ENCODE assay signal across 2 cellular contexts in genomic region chr13:30831515-30831914, GRCh38.
TF ChIP-seq lines count a peak whose summit lies in the region.

No MANE protein-coding gene starts in this region.

TF ChIP-seq in IMR-90, 13 proteins besides CTCF, POLR2A, EP300 and RAD21:
- no peak for TF ChIP-seq BHLHE40 (IDR thresholded peaks at IDR 0.05; ENCODE audit: low read depth, low read length)
- TF ChIP-seq ELK1 (IDR thresholded peaks at IDR 0.05; ENCODE audit: borderline replicate concordance, low read depth, low read length): no peak
- no peak for TF ChIP-seq FOS (IDR thresholded peaks at IDR 0.05; ENCODE audit: low read depth, low read length)
- no peak for TF ChIP-seq MXI1 (IDR thresholded peaks at IDR 0.05; ENCODE audit: borderline replicate concordance, low read depth, low read length)
- TF ChIP-seq CHD1 (IDR thresholded peaks at IDR 0.05; ENCODE audit: low read depth, low read length): no peak

TF ChIP-seq in WTC11, 78 proteins besides CTCF, POLR2A, EP300 and RAD21:
- TF ChIP-seq GABPB1 (CRISPR knock-in tag; IDR thresholded peaks at IDR 0.05): peak; percentile 47; the same call in 1 of the 2 replicates
- TF ChIP-seq, protein P1, sequence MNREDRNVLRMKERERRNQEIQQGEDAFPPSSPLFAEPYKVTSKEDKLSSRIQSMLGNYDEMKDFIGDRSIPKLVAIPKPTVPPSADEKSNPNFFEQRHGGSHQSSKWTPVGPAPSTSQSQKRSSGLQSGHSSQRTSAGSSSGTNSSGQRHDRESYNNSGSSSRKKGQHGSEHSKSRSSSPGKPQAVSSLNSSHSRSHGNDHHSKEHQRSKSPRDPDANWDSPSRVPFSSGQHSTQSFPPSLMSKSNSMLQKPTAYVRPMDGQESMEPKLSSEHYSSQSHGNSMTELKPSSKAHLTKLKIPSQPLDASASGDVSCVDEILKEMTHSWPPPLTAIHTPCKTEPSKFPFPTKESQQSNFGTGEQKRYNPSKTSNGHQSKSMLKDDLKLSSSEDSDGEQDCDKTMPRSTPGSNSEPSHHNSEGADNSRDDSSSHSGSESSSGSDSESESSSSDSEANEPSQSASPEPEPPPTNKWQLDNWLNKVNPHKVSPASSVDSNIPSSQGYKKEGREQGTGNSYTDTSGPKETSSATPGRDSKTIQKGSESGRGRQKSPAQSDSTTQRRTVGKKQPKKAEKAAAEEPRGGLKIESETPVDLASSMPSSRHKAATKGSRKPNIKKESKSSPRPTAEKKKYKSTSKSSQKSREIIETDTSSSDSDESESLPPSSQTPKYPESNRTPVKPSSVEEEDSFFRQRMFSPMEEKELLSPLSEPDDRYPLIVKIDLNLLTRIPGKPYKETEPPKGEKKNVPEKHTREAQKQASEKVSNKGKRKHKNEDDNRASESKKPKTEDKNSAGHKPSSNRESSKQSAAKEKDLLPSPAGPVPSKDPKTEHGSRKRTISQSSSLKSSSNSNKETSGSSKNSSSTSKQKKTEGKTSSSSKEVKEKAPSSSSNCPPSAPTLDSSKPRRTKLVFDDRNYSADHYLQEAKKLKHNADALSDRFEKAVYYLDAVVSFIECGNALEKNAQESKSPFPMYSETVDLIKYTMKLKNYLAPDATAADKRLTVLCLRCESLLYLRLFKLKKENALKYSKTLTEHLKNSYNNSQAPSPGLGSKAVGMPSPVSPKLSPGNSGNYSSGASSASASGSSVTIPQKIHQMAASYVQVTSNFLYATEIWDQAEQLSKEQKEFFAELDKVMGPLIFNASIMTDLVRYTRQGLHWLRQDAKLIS (CRISPR knock-in tag; IDR thresholded peaks at IDR 0.05; ENCODE audit: borderline replicate concordance): no peak
- no peak for TF ChIP-seq PREB (CRISPR knock-in tag; IDR thresholded peaks at IDR 0.05; ENCODE audit: borderline replicate concordance)
- no peak for TF ChIP-seq ATF1 (CRISPR knock-in tag; IDR thresholded peaks at IDR 0.05)
- TF ChIP-seq, protein P2, sequence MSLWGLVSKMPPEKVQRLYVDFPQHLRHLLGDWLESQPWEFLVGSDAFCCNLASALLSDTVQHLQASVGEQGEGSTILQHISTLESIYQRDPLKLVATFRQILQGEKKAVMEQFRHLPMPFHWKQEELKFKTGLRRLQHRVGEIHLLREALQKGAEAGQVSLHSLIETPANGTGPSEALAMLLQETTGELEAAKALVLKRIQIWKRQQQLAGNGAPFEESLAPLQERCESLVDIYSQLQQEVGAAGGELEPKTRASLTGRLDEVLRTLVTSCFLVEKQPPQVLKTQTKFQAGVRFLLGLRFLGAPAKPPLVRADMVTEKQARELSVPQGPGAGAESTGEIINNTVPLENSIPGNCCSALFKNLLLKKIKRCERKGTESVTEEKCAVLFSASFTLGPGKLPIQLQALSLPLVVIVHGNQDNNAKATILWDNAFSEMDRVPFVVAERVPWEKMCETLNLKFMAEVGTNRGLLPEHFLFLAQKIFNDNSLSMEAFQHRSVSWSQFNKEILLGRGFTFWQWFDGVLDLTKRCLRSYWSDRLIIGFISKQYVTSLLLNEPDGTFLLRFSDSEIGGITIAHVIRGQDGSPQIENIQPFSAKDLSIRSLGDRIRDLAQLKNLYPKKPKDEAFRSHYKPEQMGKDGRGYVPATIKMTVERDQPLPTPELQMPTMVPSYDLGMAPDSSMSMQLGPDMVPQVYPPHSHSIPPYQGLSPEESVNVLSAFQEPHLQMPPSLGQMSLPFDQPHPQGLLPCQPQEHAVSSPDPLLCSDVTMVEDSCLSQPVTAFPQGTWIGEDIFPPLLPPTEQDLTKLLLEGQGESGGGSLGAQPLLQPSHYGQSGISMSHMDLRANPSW (CRISPR knock-in tag; conservative IDR thresholded peaks at IDR 0.05; ENCODE audit: low read depth): no peak
- TF ChIP-seq FOXJ3 (CRISPR knock-in tag; IDR thresholded peaks at IDR 0.05; ENCODE audit: borderline replicate concordance): no peak
- TF ChIP-seq, protein P3, sequence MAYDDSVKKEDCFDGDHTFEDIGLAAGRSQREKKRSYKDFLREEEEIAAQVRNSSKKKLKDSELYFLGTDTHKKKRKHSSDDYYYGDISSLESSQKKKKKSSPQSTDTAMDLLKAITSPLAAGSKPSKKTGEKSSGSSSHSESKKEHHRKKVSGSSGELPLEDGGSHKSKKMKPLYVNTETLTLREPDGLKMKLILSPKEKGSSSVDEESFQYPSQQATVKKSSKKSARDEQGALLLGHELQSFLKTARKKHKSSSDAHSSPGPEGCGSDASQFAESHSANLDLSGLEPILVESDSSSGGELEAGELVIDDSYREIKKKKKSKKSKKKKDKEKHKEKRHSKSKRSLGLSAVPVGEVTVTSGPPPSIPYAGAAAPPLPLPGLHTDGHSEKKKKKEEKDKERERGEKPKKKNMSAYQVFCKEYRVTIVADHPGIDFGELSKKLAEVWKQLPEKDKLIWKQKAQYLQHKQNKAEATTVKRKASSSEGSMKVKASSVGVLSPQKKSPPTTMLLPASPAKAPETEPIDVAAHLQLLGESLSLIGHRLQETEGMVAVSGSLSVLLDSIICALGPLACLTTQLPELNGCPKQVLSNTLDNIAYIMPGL (CRISPR knock-in tag; IDR thresholded peaks at IDR 0.05): no peak
TF ChIP-seq in WTC11: peak in this region for 1.
